In genomic region chr5:91266184-91266705, GRCh38 we compare ENCODE assay signal across 8 cellular contexts.
DNase-seq lines count a peak whose midpoint lies in the region; ATAC-seq, FAIRE-seq and TF ChIP-seq lines count a peak whose summit lies in the region.

No MANE protein-coding gene starts in this region.

- H2AFZ ChIP-seq in IMR-90 (replicated peaks; ENCODE audit: low read length, poor library complexity), result no peak overlapping the region

- H3K56ac ChIP-seq in IMR-90 (ENCODE audit: extremely low read depth, insufficient read depth, low read length), result no peak overlapping the region

- H2BK120ac ChIP-seq in IMR-90 (ENCODE audit: low read depth, low read length), result no peak overlapping the region

- H2BK5ac ChIP-seq in IMR-90 (ENCODE audit: low read depth, low read length, poor library complexity, severe bottlenecking), result no peak overlapping the region

- H3K23ac ChIP-seq in IMR-90 (ENCODE audit: low read depth, low read length), result no peak overlapping the region

- no peak overlapping the region for H3K9ac ChIP-seq in IMR-90 (ENCODE audit: low read depth, low read length)

- H3K14ac ChIP-seq in IMR-90 (replicated peaks; ENCODE audit: low read depth, low read length), result no peak overlapping the region

- H3K4me1 Mint-ChIP-seq in Calu3 (ENCODE audit: low read depth, unreplicated experiment) (peaks cover 28% of the 10 kb centered on the region), brain (peaks cover 10% of the 10 kb centered on the region), natural killer cell (peaks cover 19 to 24% of the 10 kb centered on the region in 2 donors)

- no peaks in the 10 kb centered on the region for H3K27me3 Mint-ChIP-seq in Calu3 (ENCODE audit: unreplicated experiment)
- H3K27me3 Mint-ChIP-seq in brain, result peaks cover 3% of the 10 kb centered on the region
- H3K27me3 Mint-ChIP-seq in natural killer cell (ENCODE audit: low read depth in 2 of 2), result no peaks in the 10 kb centered on the region

- dilution Hi-C loops in IMR-90 (cut with HindIII; ENCODE audit: low sequenced_read_pairs, unreplicated experiment), result no loop called here

- H3K4me1 ChIP-seq in IMR-90 (ENCODE audit: control insufficient read depth, insufficient read depth, low read length), result peaks cover 2% of the 10 kb centered on the region; the same call in 1 of the 2 replicates

- no peak overlapping the region for H3K27ac ChIP-seq in IMR-90 (ENCODE audit: insufficient read depth, low read length)

- no TSS peak for BruUV-seq in Calu3 (replicated peaks; lab: Mats Ljungman, UMichigan)
- no TSS peak for BruUV-seq in IMR-90 (replicated peaks; lab: Mats Ljungman, UMichigan)

- no peak overlapping the region for H4K91ac ChIP-seq in IMR-90 (ENCODE audit: insufficient read depth, low read depth, low read length)

- no peaks in the 10 kb centered on the region for H3K79me1 ChIP-seq in IMR-90 (ENCODE audit: low read depth in 1 of 2, low read length in 2 of 2)

- H2BK20ac ChIP-seq in IMR-90 (ENCODE audit: low read depth, low read length), result peak overlapping the region; percentile 65; the same call in 1 of the 2 replicates

- H3K27ac Mint-ChIP-seq in Calu3 (ENCODE audit: unreplicated experiment) (peak overlapping the region; percentile 51), brain (peak overlapping the region in 3 of 5 experiments; percentile 14 to 68 (median 27)), natural killer cell (peak overlapping the region in 1 of 2 donors; percentile 60)

- no peak overlapping the region for H2AK5ac ChIP-seq in IMR-90 (ENCODE audit: low read depth, low read length)

- no peak for TF ChIP-seq POLR2A in IMR-90 (IDR thresholded peaks at IDR 0.05; ENCODE audit: low read depth, low read length)

- H3K4ac ChIP-seq in IMR-90 (ENCODE audit: low read depth, low read length), result no peak overlapping the region

- no peak overlapping the region for H2BK15ac ChIP-seq in IMR-90 (ENCODE audit: low read depth, low read length)

- POLR2A ChIA-PET in IMR-90 (lab: Charles Lee; ENCODE audit: unreplicated experiment), result interaction anchor here (0.7 kb wide), 1 partner anchor 117 kb away, joined by 4 read pairs; no protein-coding TSS in a partner anchor

- no peaks in the 10 kb centered on the region for H3K9me3 Mint-ChIP-seq in Calu3 (ENCODE audit: low read depth, unreplicated experiment)
- peaks cover 0 to 5% (median 0%) of the 10 kb centered on the region in 5 experiments for H3K9me3 Mint-ChIP-seq in brain
- no peaks in the 10 kb centered on the region for H3K9me3 Mint-ChIP-seq in natural killer cell

- H3K4me3 ChIP-seq in IMR-90 (ENCODE audit: insufficient read depth, low read depth, low read length), result no peak overlapping the region

- in situ Hi-C loops in IMR-90 (cut with MboI; ENCODE audit: low sequenced_read_pairs), result no loop called here

- H3K4me3 Mint-ChIP-seq in Calu3 (ENCODE audit: low read depth, unreplicated experiment), result no peak overlapping the region
- peak overlapping the region in 3 of 5 experiments; percentile 0 to 30 (median 5) for H3K4me3 Mint-ChIP-seq in brain
- no peak overlapping the region for H3K4me3 Mint-ChIP-seq in natural killer cell

- H3K36me3 Mint-ChIP-seq in Calu3 (ENCODE audit: insufficient read depth, unreplicated experiment), result no peaks in the 10 kb centered on the region
- no peaks in the 10 kb centered on the region for H3K36me3 Mint-ChIP-seq in brain
- no peaks in the 10 kb centered on the region for H3K36me3 Mint-ChIP-seq in natural killer cell

- H3K4me2 ChIP-seq in IMR-90 (ENCODE audit: low read depth, low read length), result peak overlapping the region; percentile 23; the same call in 1 of the 2 replicates

- no peak overlapping the region for H2AK9ac ChIP-seq in IMR-90 (replicated peaks; ENCODE audit: low read depth, low read length, poor library complexity)

- TF ChIP-seq CTCF in Calu3 (IDR thresholded peaks at IDR 0.05; ENCODE audit: unreplicated experiment) (peak; percentile 3), IMR-90 (conservative IDR thresholded peaks at IDR 0.05; ENCODE audit: low read depth, low read length) (no peak), brain (conservative IDR thresholded peaks at IDR 0.05) (no peak), natural killer cell (IDR thresholded peaks at IDR 0.05) (no peak)

- H3K9me3 ChIP-seq in IMR-90 (ENCODE audit: control insufficient read depth, insufficient read depth, low read length), result no peaks in the 10 kb centered on the region

- no peak overlapping the region for H4K5ac ChIP-seq in IMR-90 (ENCODE audit: low read depth, low read length)

- ATAC-seq in GM21390 (IDR thresholded peaks at IDR 0.05; ENCODE audit: unreplicated experiment), result peak; percentile 62
- no peak for ATAC-seq in IMR-90 (ENCODE audit: low read depth)
- peak in 2 of 3 donors; percentile 65 to 87 for ATAC-seq in natural killer cell

- H3K9me1 ChIP-seq in IMR-90 (ENCODE audit: insufficient read depth, low read length), result no peaks in the 10 kb centered on the region

- no peaks in the 10 kb centered on the region for H3K36me3 ChIP-seq in IMR-90 (ENCODE audit: control insufficient read depth, insufficient read depth, low read length)

- no CpG with 5 or more reads among the region's 3 CpGs for WGBS in IMR-90 (ENCODE audit: extremely low coverage in 2 of 2, insufficient read length in 1 of 2), 2 experiments

- intact Hi-C loops in Calu3 (cut with micrococcal nuclease; ENCODE audit: unreplicated experiment), result no loop called here
- intact Hi-C loops in IMR-90 (cut with micrococcal nuclease), result no loop called here
- intact Hi-C loops in natural killer cell (cut with micrococcal nuclease), result loop anchor here (2.0 to 5.0 kb wide), 2 partner anchors 15 to 46 kb away; no protein-coding TSS in a partner anchor

- no peaks in the 10 kb centered on the region for H4K20me1 ChIP-seq in IMR-90 (ENCODE audit: insufficient read depth, low read length)

- DNase-seq in Calu3 (no peak), IMR-90 (peak; percentile 73), natural killer cell (no peak), GM19239 (ENCODE audit: insufficient read length, low spot score) (no peak), COLO668 (lab: John Stamatoyannopoulos, UW; ENCODE audit: unreplicated experiment) (no peak)
- no peak for DNase-seq in stimulated activated CD4-positive, alpha-beta T cell treated with anti-CD3 and anti-CD28 coated beads, Interleukin-2, amount 100 ng/mL, for 48 hours

- CTCF ChIA-PET in Calu3 (lab: Charles Lee), result no interaction called here
- CTCF ChIA-PET in IMR-90 (lab: Yijun Ruan, JAX), result interaction anchor here (1.1 kb wide), 1 partner anchor 96 kb away, joined by 3 read pairs; no protein-coding TSS in a partner anchor

- H3K27me3 ChIP-seq in IMR-90 (ENCODE audit: control insufficient read depth, insufficient read depth, low read length), result no peaks in the 10 kb centered on the region

- no peak for FAIRE-seq in GM19239 (lab: Jason Lieb, UNC)

- peak overlapping the region; percentile 3; the same call in 1 of the 2 replicates for H3K18ac ChIP-seq in IMR-90 (ENCODE audit: low read depth, low read length)

- TF ChIP-seq RAD21 in IMR-90 (IDR thresholded peaks at IDR 0.05; ENCODE audit: low read length), result no peak

- no peak overlapping the region for H4K8ac ChIP-seq in IMR-90 (ENCODE audit: low read depth in 2 of 2, low read length in 2 of 2)

TF ChIP-seq in IMR-90, 13 proteins besides CTCF, POLR2A, EP300 and RAD21:
- TF ChIP-seq RCOR1 (IDR thresholded peaks at IDR 0.05; ENCODE audit: insufficient replicate concordance, low read length), result no peak
- no peak for TF ChIP-seq RFX5 (IDR thresholded peaks at IDR 0.05; ENCODE audit: low read depth, low read length)
- TF ChIP-seq FOS (IDR thresholded peaks at IDR 0.05; ENCODE audit: low read depth, low read length), result peak; percentile 58; the same call in 1 of the 2 replicates
- no peak for TF ChIP-seq ELK1 (IDR thresholded peaks at IDR 0.05; ENCODE audit: borderline replicate concordance, low read depth, low read length)
- TF ChIP-seq MAFK (IDR thresholded peaks at IDR 0.05; ENCODE audit: low read depth, low read length), result no peak

Comparison
In these comparisons a context has a peak if more than half of its experiments do, and no peak if none do; other contexts are left out.
1. H3K4me3 Mint-ChIP-seq: peak in brain (3 of 5); none in Calu3 (single experiment) and natural killer cell (single experiment).